In the genomic region with DNA sequence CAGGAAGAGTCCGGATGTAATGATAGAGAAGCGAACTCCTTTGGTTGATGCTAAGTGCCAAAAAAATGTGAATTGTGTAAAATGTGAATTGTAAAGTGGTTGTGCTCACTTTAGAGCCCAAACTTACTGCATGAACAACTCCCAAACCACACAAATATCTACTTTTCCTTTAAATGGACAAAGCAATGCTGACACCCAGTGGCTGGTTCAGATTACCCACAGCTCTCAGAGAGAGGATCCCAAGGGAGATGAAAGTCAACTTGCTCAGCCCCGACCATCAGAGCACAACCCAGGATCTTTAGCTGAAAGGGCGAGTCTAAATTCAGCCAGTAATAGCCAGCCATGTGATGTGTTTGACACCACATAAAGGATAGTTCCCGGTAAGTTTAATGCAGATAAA, we compare ENCODE assay signal across 8 cellular contexts.
DNase-seq lines count a peak whose midpoint lies in the region; ATAC-seq and TF ChIP-seq lines count a peak whose summit lies in the region.

No MANE protein-coding gene starts in this region.

- no peaks in the 10 kb centered on the region for H3K9me3 ChIP-seq in MM.1S (replicated peaks; ENCODE audit: insufficient read depth, low read length)
- H3K9me3 ChIP-seq in neural progenitor cell (ENCODE audit: low read depth): no peaks in the 10 kb centered on the region

- H3K9me3 Mint-ChIP-seq in neural progenitor cell: peaks cover 3% of the 10 kb centered on the region
- H3K9me3 Mint-ChIP-seq in natural killer cell: peaks cover 5 to 6% of the 10 kb centered on the region in 2 donors
- H3K9me3 Mint-ChIP-seq in activated CD4-positive, alpha-beta memory T cell treated with anti-CD3 and anti-CD28 coated beads for 36 hours: no peaks in the 10 kb centered on the region

- H3K9me2 ChIP-seq in MM.1S (replicated peaks; ENCODE audit: insufficient read depth, low read length): no peaks in the 10 kb centered on the region

- no peaks in the 10 kb centered on the region for H3K36me3 Mint-ChIP-seq in neural progenitor cell
- H3K36me3 Mint-ChIP-seq in natural killer cell: no peaks in the 10 kb centered on the region
- no peaks in the 10 kb centered on the region for H3K36me3 Mint-ChIP-seq in activated CD4-positive, alpha-beta memory T cell treated with anti-CD3 and anti-CD28 coated beads for 36 hours

- H3K27ac ChIP-seq in MM.1S (ENCODE audit: low read length) (no peak overlapping the region), brain microvascular endothelial cell (no peak overlapping the region), neural progenitor cell (no peak overlapping the region)

- H3K4me1 Mint-ChIP-seq in neural progenitor cell (no peaks in the 10 kb centered on the region), natural killer cell (no peaks in the 10 kb centered on the region)
- H3K4me1 Mint-ChIP-seq in activated CD4-positive, alpha-beta memory T cell treated with anti-CD3 and anti-CD28 coated beads for 36 hours (ENCODE audit: low read depth): no peaks in the 10 kb centered on the region

- H3K27me3 Mint-ChIP-seq in neural progenitor cell (ENCODE audit: insufficient read depth, low read depth) (no peaks in the 10 kb centered on the region), natural killer cell (ENCODE audit: low read depth in 2 of 2) (no peaks in the 10 kb centered on the region)
- peaks cover 1% of the 10 kb centered on the region for H3K27me3 Mint-ChIP-seq in activated CD4-positive, alpha-beta memory T cell treated with anti-CD3 and anti-CD28 coated beads for 36 hours

- H3K4me3 ChIP-seq in GM12865 (ENCODE audit: low read depth, low read length) (no peak overlapping the region), MM.1S (ENCODE audit: low read length) (no peak overlapping the region), brain microvascular endothelial cell (ENCODE audit: low read depth, low read length) (no peak overlapping the region), neural progenitor cell (no peak overlapping the region)

- in situ Hi-C loops in brain microvascular endothelial cell (cut with HindIII; ENCODE audit: low pct_ligation_motif_present, low sequenced_read_pairs): no loop called here

- H3K36me3 ChIP-seq in MM.1S (replicated peaks; ENCODE audit: insufficient read depth, low read length) (no peaks in the 10 kb centered on the region), brain microvascular endothelial cell (replicated peaks) (no peaks in the 10 kb centered on the region), neural progenitor cell (no peaks in the 10 kb centered on the region)

- DNase-seq in GM12865 (ENCODE audit: low read depth): peak; percentile 31
- DNase-seq in MM.1S: peak; percentile 25
- peak; percentile 6 for DNase-seq in brain microvascular endothelial cell
- DNase-seq in neural progenitor cell (ENCODE audit: low spot score): peak; percentile 59
- DNase-seq in stimulated activated naive CD4-positive, alpha-beta T cell (lab: John Stamatoyannopoulos, UW): no peak
- no peak for DNase-seq in natural killer cell
- no peak for DNase-seq in activated CD4-positive, alpha-beta memory T cell treated with anti-CD3 and anti-CD28 coated beads for 36 hours

- POLR2A ChIA-PET in activated CD4-positive, alpha-beta memory T cell treated with anti-CD3 and anti-CD28 coated beads for 36 hours (lab: Charles Lee): no interaction called here

- H4K20me1 ChIP-seq in MM.1S (ENCODE audit: insufficient read depth, low read length): no peaks in the 10 kb centered on the region
- H4K20me1 ChIP-seq in neural progenitor cell (ENCODE audit: low read depth): no peaks in the 10 kb centered on the region

- H3F3A ChIP-seq in MM.1S (ENCODE audit: insufficient read depth, low read length) (no peaks in the 10 kb centered on the region), neural progenitor cell (ENCODE audit: low read depth) (no peaks in the 10 kb centered on the region)

- intact Hi-C loops in natural killer cell (cut with micrococcal nuclease): no loop called here
- intact Hi-C loops in activated CD4-positive, alpha-beta memory T cell treated with anti-CD3 and anti-CD28 coated beads for 36 hours (cut with micrococcal nuclease): no loop called here

- H2AFZ ChIP-seq in MM.1S (ENCODE audit: low read length) (no peak overlapping the region), neural progenitor cell (replicated peaks) (no peak overlapping the region)

- H3K27ac Mint-ChIP-seq in neural progenitor cell: no peak overlapping the region
- H3K27ac Mint-ChIP-seq in natural killer cell: no peak overlapping the region
- no peak overlapping the region for H3K27ac Mint-ChIP-seq in activated CD4-positive, alpha-beta memory T cell treated with anti-CD3 and anti-CD28 coated beads for 36 hours

- H3K9ac ChIP-seq in MM.1S (ENCODE audit: low read length): no peak overlapping the region
- H3K9ac ChIP-seq in neural progenitor cell: no peak overlapping the region

- ATAC-seq in HG02763 (IDR thresholded peaks at IDR 0.05; ENCODE audit: unreplicated experiment) (no peak), natural killer cell (no peak)

- H3K4me3 Mint-ChIP-seq in neural progenitor cell (no peak overlapping the region), natural killer cell (no peak overlapping the region)
- H3K4me3 Mint-ChIP-seq in activated CD4-positive, alpha-beta memory T cell treated with anti-CD3 and anti-CD28 coated beads for 36 hours: no peak overlapping the region

- H3K4me2 ChIP-seq in MM.1S (ENCODE audit: low read depth, low read length): no peak overlapping the region
- H3K4me2 ChIP-seq in neural progenitor cell: no peak overlapping the region

- H3K27me3 ChIP-seq in MM.1S (replicated peaks; ENCODE audit: insufficient read depth, low read length) (no peaks in the 10 kb centered on the region), brain microvascular endothelial cell (replicated peaks) (no peaks in the 10 kb centered on the region), neural progenitor cell (peaks cover 4% of the 10 kb centered on the region)

- H3K79me2 ChIP-seq in MM.1S (ENCODE audit: low read length): no peaks in the 10 kb centered on the region
- no peaks in the 10 kb centered on the region for H3K79me2 ChIP-seq in neural progenitor cell (ENCODE audit: low read depth)

- CTCF ChIA-PET in activated CD4-positive, alpha-beta memory T cell treated with anti-CD3 and anti-CD28 coated beads for 36 hours (lab: Charles Lee): no interaction called here

- TF ChIP-seq CTCF in GM12865 (IDR thresholded peaks at IDR 0.05; ENCODE audit: insufficient read depth, low read depth, low read length, missing control alignments) (peak; percentile 11), MM.1S (IDR thresholded peaks at IDR 0.05; ENCODE audit: low read length) (peak; percentile 40), brain microvascular endothelial cell (IDR thresholded peaks at IDR 0.05; ENCODE audit: low read depth, low read length, missing control alignments) (no peak), neural progenitor cell (IDR thresholded peaks at IDR 0.05) (peak; percentile 65), natural killer cell (IDR thresholded peaks at IDR 0.05) (no peak)

- H3K4me1 ChIP-seq in MM.1S (ENCODE audit: low read length) (no peaks in the 10 kb centered on the region), neural progenitor cell (no peaks in the 10 kb centered on the region)

Comparison
In these comparisons a context has a peak if more than half of its experiments do, and no peak if none do; other contexts are left out.
1. DNase-seq: peak in GM12865 (single experiment), MM.1S (single experiment), brain microvascular endothelial cell (single experiment) and neural progenitor cell (single experiment); none in stimulated activated naive CD4-positive, alpha-beta T cell (0 of 6), natural killer cell (single experiment) and activated CD4-positive, alpha-beta memory T cell treated with anti-CD3 and anti-CD28 coated beads for 36 hours (single experiment).
2. CTCF ChIP-seq: peak in GM12865 (single experiment), MM.1S (single experiment) and neural progenitor cell (single experiment); none in brain microvascular endothelial cell (single experiment) and natural killer cell (single experiment).